In genomic region chr15:45522179-45522930, GRCh38 we compare ENCODE assay signal across 8 cellular contexts. TPM values are rescaled to one million over a fixed set of nuclear protein-coding genes. Genes with fewer than 3 reads are reported as not detected.
DNase-seq lines count a peak whose midpoint lies in the region; ATAC-seq and TF ChIP-seq lines count a peak whose summit lies in the region.

Gene SLC30A4, minus strand, starts transcription at chr15:45522755. Its CDS starts 401 bp downstream, at chr15:45522354.

- POLR2A ChIA-PET in activated CD4-positive, alpha-beta T cell treated with anti-CD3 and anti-CD28 coated beads for 36 hours (lab: Charles Lee): no interaction called here

- CTCF ChIA-PET in activated CD4-positive, alpha-beta T cell treated with anti-CD3 and anti-CD28 coated beads for 36 hours (lab: Charles Lee): interaction anchor here (0.7 to 1.3 kb wide), 4 partner anchors 10 to 63 kb away, joined by 3 to 4 read pairs (median 3); no protein-coding TSS in a partner anchor

- peak; percentile 58 for TF ChIP-seq CTCF in LNCAP (IDR thresholded peaks at IDR 0.05)
- peak; percentile 82 for TF ChIP-seq CTCF in chondrocyte (IDR thresholded peaks at IDR 0.05)

- H3K4me1 Mint-ChIP-seq in activated CD4-positive, alpha-beta T cell treated with anti-CD3 and anti-CD28 coated beads for 36 hours: peaks cover 17% of the 10 kb centered on the region
- H3K4me1 Mint-ChIP-seq in chondrocyte (ENCODE audit: low read depth): peaks cover 34% of the 10 kb centered on the region

- H3K4me3 Mint-ChIP-seq in activated CD4-positive, alpha-beta T cell treated with anti-CD3 and anti-CD28 coated beads for 36 hours: peak within 1 kb of the TSS; percentile 89
- H3K4me3 Mint-ChIP-seq in chondrocyte (ENCODE audit: unreplicated experiment): peak within 1 kb of the TSS; percentile 87

- H3K27ac Mint-ChIP-seq in activated CD4-positive, alpha-beta T cell treated with anti-CD3 and anti-CD28 coated beads for 36 hours: peak within 1 kb of the TSS; percentile 67
- peak within 1 kb of the TSS; percentile 81 for H3K27ac Mint-ChIP-seq in chondrocyte (ENCODE audit: unreplicated experiment)

- H3K36me3 Mint-ChIP-seq in activated CD4-positive, alpha-beta T cell treated with anti-CD3 and anti-CD28 coated beads for 36 hours (ENCODE audit: low read depth): no peaks in the 10 kb centered on the region
- H3K36me3 Mint-ChIP-seq in chondrocyte (ENCODE audit: low read depth): peaks cover 8% of the 10 kb centered on the region

- DNase-seq in GM04504 (ENCODE audit: low read depth) (peak; percentile 28), chondrocyte (ENCODE audit: low spot score) (no peak), left colon (peak; percentile 64 to 79), Kasumi-1 (lab: John Stamatoyannopoulos, UW) (no peak)
- DNase-seq in activated CD4-positive, alpha-beta T cell treated with anti-CD3 and anti-CD28 coated beads for 36 hours: peak; percentile 65
- peak; percentile 43 to 55 for DNase-seq in stimulated activated CD4-positive, alpha-beta T cell treated with anti-CD3 and anti-CD28 coated beads, Interleukin-1b, Interleukin-23, amount 100 ng/mL, for 4 hours (ENCODE audit: low read depth in 2 of 2)

- intact Hi-C loops in activated CD4-positive, alpha-beta T cell treated with anti-CD3 and anti-CD28 coated beads for 36 hours (cut with DNase I, micrococcal nuclease): loop anchor here (1.0 to 2.0 kb wide), 4 partner anchors 64 to 324 kb away; partner anchors contain the start of gene BLOC1S6 (in 2 of the 2)
- intact Hi-C loops in left colon (cut with DNase I, micrococcal nuclease): loop anchor here in 1 of 2 donors (5.0 kb wide), 1 partner anchor 90 kb away; no protein-coding TSS in a partner anchor

- H3K27me3 Mint-ChIP-seq in activated CD4-positive, alpha-beta T cell treated with anti-CD3 and anti-CD28 coated beads for 36 hours: peaks cover 2% of the 10 kb centered on the region
- H3K27me3 Mint-ChIP-seq in chondrocyte (ENCODE audit: low read depth): peaks cover 1% of the 10 kb centered on the region

- H3K9me3 Mint-ChIP-seq in activated CD4-positive, alpha-beta T cell treated with anti-CD3 and anti-CD28 coated beads for 36 hours (ENCODE audit: low read depth): no peaks in the 10 kb centered on the region
- H3K9me3 Mint-ChIP-seq in chondrocyte (ENCODE audit: low read depth): no peaks in the 10 kb centered on the region

- ATAC-seq in GM21825 (IDR thresholded peaks at IDR 0.05; ENCODE audit: unreplicated experiment) (peak; percentile 62), left colon (peak; percentile 81)
- ATAC-seq in activated CD4-positive, alpha-beta T cell treated with anti-CD3 and anti-CD28 coated beads for 36 hours: peak; percentile 90

RNA-seq across cellular contexts. Expression of gene SLC30A4, which starts in this region (rescaled TPM):
- 1 to 10 TPM; 1.6 to 1.9 TPM for total RNA-seq in activated CD4-positive, alpha-beta T cell treated with anti-CD3 and anti-CD28 coated beads for 36 hours
- total RNA-seq in chondrocyte: 16.8 to 17.4 TPM (median 17.1 TPM) in 3 replicates
- 10 to 100 TPM; 14.5 to 18.3 TPM for total RNA-seq in left colon

Comparison
In these comparisons a context has a peak if more than half of its experiments do, and no peak if none do; other contexts are left out.
1. DNase-seq: peak in GM04504 (single experiment), activated CD4-positive, alpha-beta T cell treated with anti-CD3 and anti-CD28 coated beads for 36 hours (single experiment), left colon (2 of 2) and stimulated activated CD4-positive, alpha-beta T cell treated with anti-CD3 and anti-CD28 coated beads, Interleukin-1b, Interleukin-23, amount 100 ng/mL, for 4 hours (2 of 2); none in chondrocyte (single experiment) and Kasumi-1 (0 of 2).
2. Peak in every context shown above with its lines, with median percentiles within 50 percentile points of each other: ATAC-seq.